In genomic region chr9:112366591-112366990, GRCh38 we compare ENCODE assay signal across 15 cellular contexts. TPM values are rescaled to one million over a fixed set of nuclear protein-coding genes. Genes with fewer than 3 reads are reported as not detected.
DNase-seq lines count a peak whose midpoint lies in the region; FAIRE-seq and TF ChIP-seq lines count a peak whose summit lies in the region.
"Had no signal": no experiment of that assay in that cellular context is flagged by ENCODE, and none has a peak within 500 bp of the region (broad histone marks: within the 10 kb centered on the region; RNA-seq: fewer than 3 reads in every experiment).

No MANE protein-coding gene starts in this region.

- H3K9ac ChIP-seq in Karpas-422 (ENCODE audit: low read length) (no peak overlapping the region), mesendoderm (ENCODE audit: low read length) (no peak overlapping the region)

- in situ Hi-C loops in brain microvascular endothelial cell (cut with HindIII; ENCODE audit: low pct_ligation_motif_present, low sequenced_read_pairs), result loop anchor here (25.0 kb wide), 1 partner anchor 254 kb away; no protein-coding TSS in a partner anchor

- no peaks in the 10 kb centered on the region for H4K20me1 ChIP-seq in Karpas-422 (ENCODE audit: insufficient read depth, low read depth, low read length)

- H4K8ac ChIP-seq in mesendoderm (ENCODE audit: low read depth, low read length), result no peak overlapping the region

- H2AK5ac ChIP-seq in mesendoderm (ENCODE audit: low read length), result no peak overlapping the region

- H3K18ac ChIP-seq in mesendoderm (ENCODE audit: low read length), result no peak overlapping the region

- H3K4me2 ChIP-seq in Karpas-422 (ENCODE audit: low read depth, low read length, poor library complexity, severe bottlenecking) (no peak overlapping the region), mesendoderm (ENCODE audit: low read length) (no peak overlapping the region)

- H2AFZ ChIP-seq in Karpas-422 (ENCODE audit: low read length), result no peak overlapping the region

- no peak overlapping the region for H3K23ac ChIP-seq in mesendoderm (ENCODE audit: low read length)

- FAIRE-seq in GM19239 (lab: Jason Lieb, UNC), result no peak
- FAIRE-seq: A204.1, urothelium cell line had no signal

- H2BK120ac ChIP-seq in mesendoderm (ENCODE audit: low read depth, low read length), result no peak overlapping the region

- peak; percentile 46 for TF ChIP-seq CTCF in brain microvascular endothelial cell (IDR thresholded peaks at IDR 0.05; ENCODE audit: low read depth, low read length, missing control alignments)

- H3K36me3 ChIP-seq in Karpas-422 (ENCODE audit: insufficient read depth, low read length), result no peaks in the 10 kb centered on the region
- no peaks in the 10 kb centered on the region for H3K36me3 ChIP-seq in brain microvascular endothelial cell (replicated peaks)
- no peaks in the 10 kb centered on the region for H3K36me3 ChIP-seq in mesendoderm (ENCODE audit: control insufficient read depth, insufficient read depth, low read length)
- H3K36me3 ChIP-seq in MG63, result no peaks in the 10 kb centered on the region

- no peaks in the 10 kb centered on the region for H3K79me1 ChIP-seq in mesendoderm (ENCODE audit: low read length)

- H3K4me3 ChIP-seq in Karpas-422 (ENCODE audit: low read length) (no peak overlapping the region), brain microvascular endothelial cell (ENCODE audit: low read depth, low read length) (no peak overlapping the region), mesendoderm (ENCODE audit: low read length) (no peak overlapping the region), MG63 (no peak overlapping the region)
- H3K4me3 ChIP-seq: dorsolateral prefrontal cortex had no signal

- no peaks in the 10 kb centered on the region for H3K9me2 ChIP-seq in Karpas-422 (replicated peaks; ENCODE audit: insufficient read depth, low read length)

- H3K56ac ChIP-seq in mesendoderm (ENCODE audit: low read length), result no peak overlapping the region

- H3K4me1 ChIP-seq in Karpas-422 (ENCODE audit: low read length) (peaks cover 9% of the 10 kb centered on the region; the same call in 1 of the 2 replicates), mesendoderm (ENCODE audit: control insufficient read depth, low read depth, low read length) (no peaks in the 10 kb centered on the region)

- H3K9me3 ChIP-seq in Karpas-422 (ENCODE audit: low read length) (no peaks in the 10 kb centered on the region), MG63 (peaks cover 10% of the 10 kb centered on the region)

- DNase-seq in DMS53 (lab: John Stamatoyannopoulos, UW), result peak; percentile 22
- no peak for DNase-seq in DMS53 treated with DMSO at 0.1 percent for 48 hours (lab: John Stamatoyannopoulos, UW; ENCODE audit: unreplicated experiment)
- peak; percentile 67 for DNase-seq in Karpas-422
- no peak for DNase-seq in brain microvascular endothelial cell
- peak; percentile 77 for DNase-seq in mesendoderm
- DNase-seq in kidney glomerular epithelial cell (lab: John Stamatoyannopoulos, UW), result no peak
- DNase-seq in MG63, result no peak
- no peak for DNase-seq in GM19239 (ENCODE audit: insufficient read length, low spot score)
- DNase-seq: activated CD8-positive, alpha-beta T cell treated with anti-CD3 and anti-CD28 coated beads, Interleukin-2, amount 10 ng/mL, durations not matched to agents 7 days and 5 days; activated gamma-delta T cell; anterior cingulate cortex; dorsolateral prefrontal cortex; NCI-H2171 had no signal

- H3K79me2 ChIP-seq in Karpas-422 (ENCODE audit: low read length) (no peaks in the 10 kb centered on the region), mesendoderm (ENCODE audit: control insufficient read depth, insufficient read depth, low read length) (no peaks in the 10 kb centered on the region)

- H3K27ac ChIP-seq in Karpas-422 (ENCODE audit: low read length), result no peak overlapping the region
- H3K27ac ChIP-seq in brain microvascular endothelial cell, result no peak overlapping the region
- no peak overlapping the region for H3K27ac ChIP-seq in mesendoderm (ENCODE audit: low read depth, low read length)
- H3K27ac ChIP-seq: dorsolateral prefrontal cortex had no signal

- H2BK15ac ChIP-seq in mesendoderm (replicated peaks; ENCODE audit: low read depth), result no peak overlapping the region

- no peak overlapping the region for H3K4ac ChIP-seq in mesendoderm (ENCODE audit: low read depth, low read length)

- H2BK5ac ChIP-seq in mesendoderm (ENCODE audit: low read length), result no peak overlapping the region

- no CpG with 5 or more reads among the region's 3 CpGs for WGBS in mesendoderm (ENCODE audit: extremely low coverage, insufficient coverage, low lambda C conversion rate)

- H4K5ac ChIP-seq in mesendoderm (ENCODE audit: low read length), result no peak overlapping the region

- H3K27me3 ChIP-seq in Karpas-422 (ENCODE audit: low read length) (no peaks in the 10 kb centered on the region), brain microvascular endothelial cell (replicated peaks) (no peaks in the 10 kb centered on the region), mesendoderm (ENCODE audit: insufficient read depth, low read length, poor library complexity) (no peaks in the 10 kb centered on the region), MG63 (no peaks in the 10 kb centered on the region)
- H3K27me3 ChIP-seq: dorsolateral prefrontal cortex had no signal

RNA-seq across cellular contexts. Expression of gene HSDL2, which starts 13.3 kb away (rescaled TPM):
- 18.4 and 47.3 TPM in 2 replicates for total RNA-seq in Karpas-422 (2014; rRNA removed; shearing (Covaris generic); ENCODE audit: low replicate concordance)
- polyA plus RNA-seq in mesendoderm (2013, experiment 1 of 2), result 11.8 TPM
- 12.6 TPM for polyA plus RNA-seq in mesendoderm (2013, experiment 2 of 2)
- total RNA-seq in MG63 (2014; rRNA removed; shearing (Covaris generic); ENCODE audit: low replicate concordance), result 32.1 and 44.3 TPM in 2 replicates

RNA-seq across cellular contexts. Expression of gene PTBP3, which starts 33.2 kb away (rescaled TPM):
- 44.2 and 114 TPM in 2 replicates for total RNA-seq in Karpas-422 (2014; rRNA removed; shearing (Covaris generic); ENCODE audit: low replicate concordance)
- polyA plus RNA-seq in mesendoderm (2013, experiment 1 of 2), result 73.2 TPM
- 73.4 TPM for polyA plus RNA-seq in mesendoderm (2013, experiment 2 of 2)
- total RNA-seq in MG63 (2014; rRNA removed; shearing (Covaris generic); ENCODE audit: low replicate concordance), result 16.3 and 20.7 TPM in 2 replicates

Comparison
In these comparisons a context has a peak if more than half of its experiments do, and no peak if none do; other contexts are left out.
1. DNase-seq: peak in DMS53 (single experiment), Karpas-422 (single experiment) and mesendoderm (single experiment); none in DMS53 treated with DMSO at 0.1 percent for 48 hours (single experiment), brain microvascular endothelial cell (single experiment), kidney glomerular epithelial cell (single experiment), MG63 (single experiment) and GM19239 (single experiment).